Comparison of ENCODE assay signal across 8 cellular contexts in the genomic region with DNA sequence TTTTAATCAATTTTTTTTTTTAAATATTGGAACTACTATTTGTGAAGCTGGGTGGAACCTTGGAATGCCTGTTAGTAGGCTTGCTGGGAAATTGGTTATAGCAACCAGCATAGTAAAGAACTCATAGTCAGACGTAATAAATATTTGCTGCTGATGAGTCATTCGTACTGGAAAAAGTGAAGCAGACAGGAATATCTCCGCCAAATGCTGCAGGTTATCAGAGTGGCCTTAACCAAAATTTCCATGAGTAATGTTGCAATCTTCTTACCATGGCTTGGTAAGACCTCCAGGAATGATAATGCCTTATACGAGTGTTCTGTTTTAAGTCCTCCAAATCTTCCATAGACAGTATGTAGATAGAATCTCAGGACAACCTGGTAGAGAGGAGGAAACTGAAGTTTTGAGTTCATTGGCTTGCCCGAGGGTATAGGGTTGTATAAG. TPM values are rescaled to one million over a fixed set of nuclear protein-coding genes. Genes with fewer than 3 reads are reported as not detected.
DNase-seq lines count a peak whose midpoint lies in the region; ATAC-seq and TF ChIP-seq lines count a peak whose summit lies in the region.

No MANE protein-coding gene starts in this region.

- H2AK5ac ChIP-seq in trophoblast cell (ENCODE audit: low read length): no peak overlapping the region

- H3K79me1 ChIP-seq in trophoblast cell (ENCODE audit: low read length): peaks cover 32% of the 10 kb centered on the region

- H3K4me1 ChIP-seq in esophagus muscularis mucosa: peaks cover 77 to 96% (median 81%) of the 10 kb centered on the region in 4 donors
- H3K4me1 ChIP-seq in trophoblast cell (ENCODE audit: control insufficient read depth in 1 of 2, insufficient read depth in 2 of 2, low read length in 2 of 2): peaks cover 29 to 44% of the 10 kb centered on the region in 2 experiments

- intact Hi-C loops in esophagus muscularis mucosa (cut with DNase I): no loop called here

- no peak overlapping the region for H2BK5ac ChIP-seq in trophoblast cell (ENCODE audit: low read depth, low read length, poor library complexity)

- no peak overlapping the region for H3K4me2 ChIP-seq in trophoblast cell (ENCODE audit: low read length)

- DNase-seq in Caki2 (ENCODE audit: low read depth): peak; percentile 82
- DNase-seq in RPMI7951 (ENCODE audit: low read depth): peak; percentile 96
- DNase-seq in esophagus muscularis mucosa (ENCODE audit: extremely low spot score): no peak
- peak; percentile 91 to 99 for DNase-seq in trophoblast cell
- no peak for DNase-seq in GM20000 (ENCODE audit: low spot score)
- DNase-seq in NCI-H1436 treated with DMSO at 0.1 percent for 48 hours (lab: John Stamatoyannopoulos, UW): no peak

- no peak overlapping the region for H2BK120ac ChIP-seq in trophoblast cell (ENCODE audit: insufficient read depth, low read length, poor library complexity)

- no peak overlapping the region for H3K4ac ChIP-seq in trophoblast cell (ENCODE audit: low read depth, low read length)

- no peak overlapping the region for H4K91ac ChIP-seq in trophoblast cell (ENCODE audit: low read depth, low read length)

- 33% methylated on average over 5 of the region's 5 CpGs for WGBS in esophagus muscularis mucosa
- no CpG with 5 or more reads among the region's 5 CpGs for WGBS in trophoblast cell (ENCODE audit: extremely low coverage, insufficient coverage, insufficient read length)

- no peak overlapping the region for H3K4me3 ChIP-seq in esophagus muscularis mucosa
- H3K4me3 ChIP-seq in trophoblast cell (ENCODE audit: low read depth, low read length): no peak overlapping the region

- peak; percentile 44 for TF ChIP-seq EP300 in esophagus muscularis mucosa (IDR thresholded peaks at IDR 0.05)

- H3K27me3 ChIP-seq in esophagus muscularis mucosa: no peaks in the 10 kb centered on the region
- no peaks in the 10 kb centered on the region for H3K27me3 ChIP-seq in trophoblast cell (ENCODE audit: insufficient read depth, low read length)

- H3K36me3 ChIP-seq in esophagus muscularis mucosa (no peaks in the 10 kb centered on the region), trophoblast cell (ENCODE audit: control insufficient read depth in 1 of 2, insufficient read depth in 2 of 2, low read length in 2 of 2) (peaks cover 3 to 6% of the 10 kb centered on the region in 2 experiments)

- TF ChIP-seq CTCF in esophagus muscularis mucosa (IDR thresholded peaks at IDR 0.05) (no peak), GM20000 (IDR thresholded peaks at IDR 0.05; ENCODE audit: extremely low read depth, missing control alignments) (no peak)

- H3K9me3 ChIP-seq in esophagus muscularis mucosa: no peaks in the 10 kb centered on the region
- H3K9me3 ChIP-seq in trophoblast cell (ENCODE audit: insufficient read depth, low read depth, low read length): no peaks in the 10 kb centered on the region

- no peak overlapping the region for H4K8ac ChIP-seq in trophoblast cell (ENCODE audit: low read depth, low read length)

- in situ Hi-C loops in Caki2 (cut with HindIII; ENCODE audit: low pct_unique_long_range_greater_than_20kb, low sequenced_read_pairs): no loop called here

- ATAC-seq in HG03442 (IDR thresholded peaks at IDR 0.05; ENCODE audit: unreplicated experiment) (no peak), GM19035 (IDR thresholded peaks at IDR 0.05; ENCODE audit: unreplicated experiment) (no peak)

- peaks cover 26% of the 10 kb centered on the region for H3K79me2 ChIP-seq in trophoblast cell (ENCODE audit: control insufficient read depth, insufficient read depth, low read length, poor library complexity)

- H2AFZ ChIP-seq in trophoblast cell (ENCODE audit: insufficient read depth, low read length, poor library complexity): no peak overlapping the region

- H3K27ac ChIP-seq in esophagus muscularis mucosa (replicated peaks in 1 of 4) (peak overlapping the region; percentile 56 to 76 (median 65)), trophoblast cell (ENCODE audit: low read depth, low read length) (peak overlapping the region; percentile 96)

- no peak for TF ChIP-seq POLR2A in esophagus muscularis mucosa (IDR thresholded peaks at IDR 0.05; ENCODE audit: low read depth)

- no peak overlapping the region for H4K12ac ChIP-seq in trophoblast cell (ENCODE audit: low read depth, low read length)

- H3K9ac ChIP-seq in trophoblast cell (ENCODE audit: low read length): no peak overlapping the region

- no peak overlapping the region for H2BK12ac ChIP-seq in trophoblast cell (ENCODE audit: low read length)

- no peak overlapping the region for H3K18ac ChIP-seq in trophoblast cell (ENCODE audit: low read length)

- H3K14ac ChIP-seq in trophoblast cell (ENCODE audit: low read length): no peak overlapping the region

- H3K23ac ChIP-seq in trophoblast cell (ENCODE audit: low read length): no peak overlapping the region

RNA-seq across cellular contexts. Expression of a gene that starts 34.2 kb away (rescaled TPM):
- 9.6 and 14.0 TPM in 2 replicates for total RNA-seq in Caki2 (2014; rRNA removed; shearing (Covaris generic); ENCODE audit: low replicate concordance)
- total RNA-seq in RPMI7951 (2014; rRNA removed; shearing (Covaris generic)): 40.8 and 49.4 TPM in 2 replicates
- total RNA-seq in esophagus muscularis mucosa: 100 to 1,000 TPM in 2 of 4 donors, 10 to 100 TPM in 2; 92.8 to 132 (median 101) TPM
- 173 and 175 TPM in 2 replicates for polyA plus RNA-seq in trophoblast cell (2013)

Comparison
In these comparisons a context has a peak if more than half of its experiments do, and no peak if none do; other contexts are left out.
1. DNase-seq: peak in Caki2 (single experiment), RPMI7951 (single experiment) and trophoblast cell (2 of 2); none in esophagus muscularis mucosa (single experiment), GM20000 (single experiment) and NCI-H1436 treated with DMSO at 0.1 percent for 48 hours (single experiment).